Comparison of ENCODE assay signal across 9 cellular contexts in the genomic region with DNA sequence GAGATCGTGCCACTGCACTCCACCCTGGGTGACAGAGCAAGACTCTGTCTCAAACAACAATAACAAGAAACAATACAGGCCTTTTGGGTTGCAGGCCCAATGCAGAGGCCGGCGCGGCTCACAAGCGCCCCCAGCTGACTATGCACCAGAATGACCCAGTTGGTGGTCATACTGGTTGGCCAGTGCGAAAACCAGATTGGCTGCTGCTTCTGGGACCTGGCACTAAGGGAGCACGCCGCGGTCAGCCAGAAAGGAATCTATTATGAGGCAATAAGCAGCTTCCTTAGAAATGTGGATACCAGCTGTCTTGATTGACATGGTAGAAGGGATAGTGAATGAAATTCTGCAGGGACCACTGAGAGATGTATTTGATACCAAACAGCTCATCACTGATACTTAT. TPM values are rescaled to one million over a fixed set of nuclear protein-coding genes. Genes with fewer than 3 reads are reported as not detected.
DNase-seq lines count a peak whose midpoint lies in the region; ATAC-seq, FAIRE-seq and TF ChIP-seq lines count a peak whose summit lies in the region.
"Had no signal": no experiment of that assay in that cellular context is flagged by ENCODE, and none has a peak within 500 bp of the region (broad histone marks: within the 10 kb centered on the region; RNA-seq: fewer than 3 reads in every experiment).

No MANE protein-coding gene starts in this region.

- no peak overlapping the region for H2BK15ac ChIP-seq in mesenchymal stem cell (ENCODE audit: low read depth, poor library complexity, severe bottlenecking)

- no peaks in the 10 kb centered on the region for H3K79me1 ChIP-seq in mesenchymal stem cell (replicated peaks; ENCODE audit: low read length, poor library complexity, severe bottlenecking)

- H3K9ac ChIP-seq in endothelial cell of umbilical vein (replicated peaks; ENCODE audit: extremely low read depth, insufficient read depth, low read length) (no peak overlapping the region), mesenchymal stem cell (ENCODE audit: low read length) (no peak overlapping the region)

- H2AK5ac ChIP-seq in mesenchymal stem cell (ENCODE audit: low read length, severe bottlenecking) = no peak overlapping the region

- H3K14ac ChIP-seq in mesenchymal stem cell (ENCODE audit: low read length in 2 of 2) = no peak overlapping the region

- dilution Hi-C loops in endothelial cell of umbilical vein (cut with MboI; ENCODE audit: extremely low pct_ligation_motif_present, low sequenced_read_pairs) = no loop called here

- H3K36me3 ChIP-seq in MG63 = peaks cover 14% of the 10 kb centered on the region
- H3K36me3 ChIP-seq in endothelial cell of umbilical vein (ENCODE audit: control insufficient read depth in 2 of 2, extremely low read depth in 1 of 2, insufficient read depth in 2 of 2, low read length in 2 of 2) = no peaks in the 10 kb centered on the region
- H3K36me3 ChIP-seq in osteoblast (ENCODE audit: insufficient read depth, low read length) = no peaks in the 10 kb centered on the region
- no peaks in the 10 kb centered on the region for H3K36me3 ChIP-seq in mesenchymal stem cell (ENCODE audit: control insufficient read depth in 1 of 2, insufficient read depth in 2 of 2, low read depth in 1 of 2, low read length in 2 of 2)

- FAIRE-seq in endothelial cell of umbilical vein (lab: Jason Lieb, UNC) (no peak), GM12892 (lab: Jason Lieb, UNC) (no peak)

- no TSS peak for BruUV-seq in endothelial cell of umbilical vein (replicated peaks; lab: Mats Ljungman, UMichigan)

- no peak overlapping the region for H3K27ac ChIP-seq in endothelial cell of umbilical vein (ENCODE audit: insufficient read depth, low read depth, low read length)
- H3K27ac ChIP-seq in osteoblast (ENCODE audit: low read depth, low read length) = no peak overlapping the region
- H3K27ac ChIP-seq in mesenchymal stem cell (ENCODE audit: low read length, poor library complexity, severe bottlenecking) = no peak overlapping the region

- peak; percentile 49 to 63 for TF ChIP-seq CTCF in endothelial cell of umbilical vein (IDR thresholded peaks at IDR 0.05; ENCODE audit: extremely low read depth in 1 of 2, insufficient read depth in 1 of 2, low read depth in 1 of 2, low read length in 2 of 2)
- peak; percentile 42 for TF ChIP-seq CTCF in osteoblast (IDR thresholded peaks at IDR 0.05; ENCODE audit: extremely low read depth, low read depth, low read length)

- no peak overlapping the region for H3K4me2 ChIP-seq in endothelial cell of umbilical vein (ENCODE audit: insufficient read depth, low read length)
- H3K4me2 ChIP-seq in osteoblast (ENCODE audit: insufficient read depth, low read length) = no peak overlapping the region
- H3K4me2 ChIP-seq in mesenchymal stem cell (ENCODE audit: low read length, poor library complexity, severe bottlenecking) = no peak overlapping the region

- peaks cover 15% of the 10 kb centered on the region for H3K9me3 ChIP-seq in MG63
- no peaks in the 10 kb centered on the region for H3K9me3 ChIP-seq in endothelial cell of umbilical vein (replicated peaks; ENCODE audit: control insufficient read depth, insufficient read depth, low read length)
- no peaks in the 10 kb centered on the region for H3K9me3 ChIP-seq in osteoblast (ENCODE audit: low read depth, low read length)
- H3K9me3 ChIP-seq in mesenchymal stem cell (ENCODE audit: control insufficient read depth, low read length) = no peaks in the 10 kb centered on the region

- CTCF ChIA-PET in endothelial cell of umbilical vein (lab: Charles Lee) = interaction anchor here (0.9 to 3.8 kb wide), 5 partner anchors 40 to 152 kb away, joined by 3 to 23 read pairs (median 19); no protein-coding TSS in a partner anchor

- no peak overlapping the region for H3K4ac ChIP-seq in mesenchymal stem cell (ENCODE audit: low read depth in 1 of 2, low read length in 2 of 2)

- DNase-seq in GM04504 (ENCODE audit: low read depth) (peak; percentile 21), MG63 (peak; percentile 79), endothelial cell of umbilical vein (ENCODE audit: low read depth, low spot score) (peak; percentile 9), osteoblast (ENCODE audit: insufficient read length, low spot score, missing footprints) (peak; percentile 46), GM12892 (ENCODE audit: insufficient read length) (no peak), HuH-7.5 (ENCODE audit: low spot score) (no peak), mesenchymal stem cell (no peak)
- DNase-seq in stimulated activated effector memory CD8-positive, alpha-beta T cell treated with anti-CD3 and anti-CD28 coated beads, Interleukin-12 subunit alpha, Interleukin-12 subunit beta, amount 100 ng/mL, for 72 hours (ENCODE audit: low spot score in 2 of 2) = no peak
- DNase-seq: NCI-H446 treated with DMSO at 0.1 percent for 48 hours had no signal

- no peak for ATAC-seq in stimulated activated effector memory CD8-positive, alpha-beta T cell treated with anti-CD3 and anti-CD28 coated beads, Interleukin-12 subunit alpha, Interleukin-12 subunit beta, amount 100 ng/mL, for 72 hours

- no peak overlapping the region for H3K23ac ChIP-seq in mesenchymal stem cell (ENCODE audit: low read length in 2 of 2)

- no peaks in the 10 kb centered on the region for H3K9me1 ChIP-seq in endothelial cell of umbilical vein (replicated peaks; ENCODE audit: control insufficient read depth, extremely low read depth, insufficient read depth, low read length)

- no peaks in the 10 kb centered on the region for H3K4me1 Mint-ChIP-seq in stimulated activated effector memory CD8-positive, alpha-beta T cell treated with anti-CD3 and anti-CD28 coated beads, Interleukin-12 subunit alpha, Interleukin-12 subunit beta, amount 100 ng/mL, for 72 hours

- H2BK120ac ChIP-seq in mesenchymal stem cell (ENCODE audit: low read depth, low read length) = no peak overlapping the region

- H3K4me3 ChIP-seq in MG63 (no peak overlapping the region), endothelial cell of umbilical vein (replicated peaks in 1 of 3; ENCODE audit: insufficient read depth in 1 of 3, low read depth in 1 of 3, low read length in 3 of 3) (no peak overlapping the region), osteoblast (ENCODE audit: insufficient read depth, low read length) (no peak overlapping the region), mesenchymal stem cell (ENCODE audit: insufficient read depth in 1 of 2, low read depth in 1 of 2, low read length in 2 of 2) (no peak overlapping the region)

- H3K27ac Mint-ChIP-seq in stimulated activated effector memory CD8-positive, alpha-beta T cell treated with anti-CD3 and anti-CD28 coated beads, Interleukin-12 subunit alpha, Interleukin-12 subunit beta, amount 100 ng/mL, for 72 hours = no peak overlapping the region

- TF ChIP-seq POLR2A in endothelial cell of umbilical vein (IDR thresholded peaks at IDR 0.05; ENCODE audit: low read depth, low read length) (no peak), GM12892 (IDR thresholded peaks at IDR 0.05; ENCODE audit: low read depth, low read length) (no peak)

- no peak overlapping the region for H2BK12ac ChIP-seq in mesenchymal stem cell (ENCODE audit: low read length in 2 of 2)

- H3K18ac ChIP-seq in mesenchymal stem cell (ENCODE audit: low read depth in 1 of 2, low read length in 2 of 2) = no peak overlapping the region

- H2BK5ac ChIP-seq in mesenchymal stem cell (ENCODE audit: low read depth, low read length, poor library complexity, severe bottlenecking) = no peak overlapping the region

- peaks cover 6% of the 10 kb centered on the region for H3K4me1 ChIP-seq in endothelial cell of umbilical vein (ENCODE audit: control insufficient read depth, extremely low read depth, insufficient read depth, low read length)
- H3K4me1 ChIP-seq in osteoblast (ENCODE audit: insufficient read depth, low read length) = peaks cover 5% of the 10 kb centered on the region
- H3K4me1 ChIP-seq in mesenchymal stem cell (ENCODE audit: control insufficient read depth, insufficient read depth, low read depth, low read length) = no peaks in the 10 kb centered on the region

- POLR2A ChIA-PET in endothelial cell of umbilical vein (lab: Charles Lee) = no interaction called here

- H3K9me3 Mint-ChIP-seq in stimulated activated effector memory CD8-positive, alpha-beta T cell treated with anti-CD3 and anti-CD28 coated beads, Interleukin-12 subunit alpha, Interleukin-12 subunit beta, amount 100 ng/mL, for 72 hours = peaks cover 6% of the 10 kb centered on the region

- H2AFZ ChIP-seq in endothelial cell of umbilical vein (ENCODE audit: low read depth, low read length) (no peak overlapping the region), osteoblast (ENCODE audit: low read length) (no peak overlapping the region), mesenchymal stem cell (ENCODE audit: low read depth, low read length) (no peak overlapping the region)

- H3K27me3 ChIP-seq in MG63 (no peaks in the 10 kb centered on the region), endothelial cell of umbilical vein (ENCODE audit: control insufficient read depth in 2 of 2, insufficient read depth in 2 of 2, low read length in 2 of 2) (no peaks in the 10 kb centered on the region), osteoblast (ENCODE audit: insufficient read depth, low read length) (no peaks in the 10 kb centered on the region), mesenchymal stem cell (ENCODE audit: control insufficient read depth in 1 of 2, insufficient read depth in 1 of 2, low read length in 2 of 2) (no peaks in the 10 kb centered on the region)

- no peak overlapping the region for H4K8ac ChIP-seq in mesenchymal stem cell (ENCODE audit: low read length)

- H3K79me2 ChIP-seq in endothelial cell of umbilical vein (ENCODE audit: control insufficient read depth, insufficient read depth, low read length) (no peaks in the 10 kb centered on the region), osteoblast (ENCODE audit: insufficient read depth, low read length) (no peaks in the 10 kb centered on the region)

- H3K4me3 Mint-ChIP-seq in stimulated activated effector memory CD8-positive, alpha-beta T cell treated with anti-CD3 and anti-CD28 coated beads, Interleukin-12 subunit alpha, Interleukin-12 subunit beta, amount 100 ng/mL, for 72 hours = no peak overlapping the region

- H4K91ac ChIP-seq in mesenchymal stem cell (ENCODE audit: low read length) = no peak overlapping the region

- 67% methylated on average over 9 of the region's 9 CpGs for WGBS in mesenchymal stem cell

- H4K20me1 ChIP-seq in endothelial cell of umbilical vein (replicated peaks; ENCODE audit: control insufficient read depth, extremely low read depth, insufficient read depth, low read length) = no peaks in the 10 kb centered on the region
- no peaks in the 10 kb centered on the region for H4K20me1 ChIP-seq in osteoblast (ENCODE audit: insufficient read depth, low read length)

- H3K36me3 Mint-ChIP-seq in stimulated activated effector memory CD8-positive, alpha-beta T cell treated with anti-CD3 and anti-CD28 coated beads, Interleukin-12 subunit alpha, Interleukin-12 subunit beta, amount 100 ng/mL, for 72 hours = no peaks in the 10 kb centered on the region

- intact Hi-C loops in endothelial cell of umbilical vein (cut with micrococcal nuclease) = loop anchor here (1.0 to 2.0 kb wide), 5 partner anchors 87 to 446 kb away; no protein-coding TSS in a partner anchor

RNA-seq across cellular contexts. Expression of gene RANBP17, which starts 35.0 kb away (rescaled TPM):
- 5.5 and 10.1 TPM in 2 replicates for total RNA-seq in MG63 (2014; rRNA removed; shearing (Covaris generic); ENCODE audit: low replicate concordance)
- 13.6 and 17.1 TPM in 2 replicates for total RNA-seq in endothelial cell of umbilical vein
- polyA plus RNA-seq in endothelial cell of umbilical vein = 5.6 and 6.1 TPM in 2 replicates
- 3.4 and 3.8 TPM in 2 replicates for polyA plus RNA-seq in endothelial cell of umbilical vein (2011; cell fraction: cytosol; rRNA removed)
- 35.5 and 37.9 TPM in 2 replicates for polyA plus RNA-seq in endothelial cell of umbilical vein (2011; cell fraction: nucleus; rRNA removed)
- polyA plus RNA-seq in endothelial cell of umbilical vein (2012) = 4.7 and 6.3 TPM in 2 replicates
- 28.3 and 33.3 TPM in 2 replicates for polyA minus RNA-seq in endothelial cell of umbilical vein
- polyA minus RNA-seq in endothelial cell of umbilical vein (2011; cell fraction: cytosol; rRNA and poly(A)+ RNA removed) = 5.8 TPM
- 87.4 and 135 TPM in 2 replicates for polyA minus RNA-seq in endothelial cell of umbilical vein (2011; cell fraction: nucleus; rRNA and poly(A)+ RNA removed)
- 4.0 and 5.0 TPM in 2 replicates for total RNA-seq in osteoblast
- not detected for polyA plus RNA-seq in GM12892 (2012; ENCODE audit: missing spikeins)
- polyA plus RNA-seq in mesenchymal stem cell (2013, experiment 1 of 2) = 3.8 TPM
- polyA plus RNA-seq in mesenchymal stem cell (2013, experiment 2 of 2) = 3.5 TPM

Comparison
In these comparisons a context has a peak if more than half of its experiments do, and no peak if none do; other contexts are left out.
1. DNase-seq: peak in GM04504 (single experiment), MG63 (single experiment), endothelial cell of umbilical vein (single experiment) and osteoblast (single experiment); none in GM12892 (single experiment), stimulated activated effector memory CD8-positive, alpha-beta T cell treated with anti-CD3 and anti-CD28 coated beads, Interleukin-12 subunit alpha, Interleukin-12 subunit beta, amount 100 ng/mL, for 72 hours (0 of 2), HuH-7.5 (single experiment) and mesenchymal stem cell (single experiment).